ENCODE assay signal across 25 cellular contexts in genomic region chr3:123798540-123798939, GRCh38.
"Had no signal": no experiment of that assay in that cellular context is flagged by ENCODE, and none has a peak within 500 bp of the region (broad histone marks: within the 10 kb centered on the region; RNA-seq: fewer than 3 reads in every experiment).

No MANE protein-coding gene starts in this region.

- ATAC-seq: activated T-cell treated with anti-CD3 and anti-CD28 coated beads, Interleukin-2, amount 50 U/mL, for 72 hours; esophagus mucosa; gastroesophageal sphincter; left cardiac atrium; stimulated activated memory B cell treated with anti-CD40 and anti-IgM and Interleukin-4, amounts not matched to agents 10 μg/mL and 1 μg/mL and 100 μg/mL, for 72 hours had no signal

- H3K4me2 ChIP-seq: smooth muscle cell had no signal

- H3K4me3 ChIP-seq: gastroesophageal sphincter, sigmoid colon, smooth muscle cell, stomach had no signal

- H3K9me3 Mint-ChIP-seq: activated CD4-positive, alpha-beta memory T cell treated with anti-CD3 and anti-CD28 coated beads for 36 hours; activated naive CD4-positive, alpha-beta T cell treated with anti-CD3 and anti-CD28 coated beads, Interleukin-2, amount 50 U/mL, for 24 hours; activated T-cell treated with anti-CD3 and anti-CD28 coated beads, Interleukin-2, amount 50 U/mL, for 72 hours; nephron; stimulated activated memory B cell treated with anti-CD40 and anti-IgM and Interleukin-4, amounts not matched to agents 10 μg/mL and 1 μg/mL and 100 μg/mL, for 72 hours; T-helper 1 cell treated with Interleukin-12 subunit alpha and Interleukin-12 subunit beta and Interleukin-4 antibody, amounts not matched to agents 30 μg/mL and 1 μg/mL, for 36 hours had no signal

- H3K27me3 Mint-ChIP-seq: activated naive CD4-positive, alpha-beta T cell treated with anti-CD3 and anti-CD28 coated beads, Interleukin-2, amount 50 U/mL, for 24 hours had no signal

- H3K9me3 ChIP-seq: gastroesophageal sphincter, sigmoid colon, stomach had no signal

- H3K4me1 Mint-ChIP-seq: activated naive CD4-positive, alpha-beta T cell treated with anti-CD3 and anti-CD28 coated beads, Interleukin-2, amount 50 U/mL, for 24 hours; stimulated activated memory B cell treated with anti-CD40 and anti-IgM and Interleukin-4, amounts not matched to agents 10 μg/mL and 1 μg/mL and 100 μg/mL, for 72 hours had no signal

- H3K4me3 Mint-ChIP-seq: activated CD4-positive, alpha-beta memory T cell treated with anti-CD3 and anti-CD28 coated beads for 36 hours; activated naive CD4-positive, alpha-beta T cell treated with anti-CD3 and anti-CD28 coated beads, Interleukin-2, amount 50 U/mL, for 24 hours; activated T-cell treated with anti-CD3 and anti-CD28 coated beads, Interleukin-2, amount 50 U/mL, for 72 hours; nephron; stimulated activated memory B cell treated with anti-CD40 and anti-IgM and Interleukin-4, amounts not matched to agents 10 μg/mL and 1 μg/mL and 100 μg/mL, for 72 hours; T-helper 1 cell treated with Interleukin-12 subunit alpha and Interleukin-12 subunit beta and Interleukin-4 antibody, amounts not matched to agents 30 μg/mL and 1 μg/mL, for 36 hours had no signal

- H3K27ac ChIP-seq: brain microvascular endothelial cell, gastroesophageal sphincter, sigmoid colon, stomach had no signal

- H3K36me3 Mint-ChIP-seq: activated CD4-positive, alpha-beta memory T cell treated with anti-CD3 and anti-CD28 coated beads for 36 hours; activated naive CD4-positive, alpha-beta T cell treated with anti-CD3 and anti-CD28 coated beads, Interleukin-2, amount 50 U/mL, for 24 hours; stimulated activated memory B cell treated with anti-CD40 and anti-IgM and Interleukin-4, amounts not matched to agents 10 μg/mL and 1 μg/mL and 100 μg/mL, for 72 hours had no signal

- H3K27ac Mint-ChIP-seq: activated CD4-positive, alpha-beta memory T cell treated with anti-CD3 and anti-CD28 coated beads for 36 hours; activated naive CD4-positive, alpha-beta T cell treated with anti-CD3 and anti-CD28 coated beads, Interleukin-2, amount 50 U/mL, for 24 hours; activated T-cell treated with anti-CD3 and anti-CD28 coated beads, Interleukin-2, amount 50 U/mL, for 72 hours; nephron; stimulated activated memory B cell treated with anti-CD40 and anti-IgM and Interleukin-4, amounts not matched to agents 10 μg/mL and 1 μg/mL and 100 μg/mL, for 72 hours; T-helper 1 cell treated with Interleukin-12 subunit alpha and Interleukin-12 subunit beta and Interleukin-4 antibody, amounts not matched to agents 30 μg/mL and 1 μg/mL, for 36 hours had no signal

- H3K27me3 ChIP-seq: brain microvascular endothelial cell, gastroesophageal sphincter, sigmoid colon, stomach had no signal

- H3K4me1 ChIP-seq: gastroesophageal sphincter, sigmoid colon had no signal

- H3K36me3 ChIP-seq: brain microvascular endothelial cell, gastroesophageal sphincter, sigmoid colon, stomach had no signal

- FAIRE-seq: islet of Langerhans had no signal

- DNase-seq: activated CD4-positive, alpha-beta memory T cell treated with anti-CD3 and anti-CD28 coated beads for 36 hours; activated CD4-positive, alpha-beta T cell treated with anti-CD3 and anti-CD28 coated beads for 48 hours; activated CD4-positive, CD25-positive, alpha-beta regulatory T cell; activated gamma-delta T cell; activated T-cell treated with anti-CD3 and anti-CD28 coated beads, Interleukin-2, amount 50 U/mL, for 72 hours; aorta; brain microvascular endothelial cell; caudate nucleus; dermis blood vessel endothelial cell; effector memory CD4-positive, alpha-beta T cell; head of caudate nucleus; hypothalamus; left cardiac atrium; sigmoid colon; stimulated activated CD4-positive, alpha-beta T cell treated with anti-CD3 and anti-CD28 coated beads, Interleukin-15, amount 100 ng/mL, for 24 hours; stomach; trophoblast cell had no signal
